In the genomic region with DNA sequence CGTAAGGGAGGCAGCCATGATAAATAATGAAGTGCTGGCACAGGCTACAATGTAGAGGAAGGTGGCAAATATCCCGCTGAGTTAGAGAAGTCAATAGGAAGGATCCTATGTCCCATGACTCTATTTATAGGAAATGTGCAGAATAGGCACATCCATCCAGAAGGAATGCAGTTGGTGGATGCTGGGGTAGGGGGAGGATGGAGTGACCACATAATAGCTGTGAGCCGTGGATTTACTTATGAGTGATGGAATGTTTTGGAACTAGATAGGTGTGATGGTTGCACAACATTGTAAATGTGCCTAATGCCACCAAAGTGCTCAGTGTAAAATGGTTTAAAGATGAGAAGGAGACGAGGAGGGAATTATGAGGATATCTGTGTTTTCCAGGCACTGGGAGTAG, we compare ENCODE assay signal across 17 cellular contexts.
"Had no signal": no experiment of that assay in that cellular context is flagged by ENCODE, and none has a peak within 500 bp of the region (broad histone marks: within the 10 kb centered on the region; RNA-seq: fewer than 3 reads in every experiment).

No MANE protein-coding gene starts in this region.

- DNase-seq: KBM-7, NCI-H1092, NCI-H1105 treated with DMSO at 0.1 percent for 48 hours, NCI-H1417 treated with DMSO at 0.1 percent for 48 hours, NCI-H1694 treated with DMSO at 0.1 percent for 48 hours, NCI-H2029, NCI-H2081 treated with DMSO at 0.1 percent for 48 hours, NCI-H2171, NCI-H226, NCI-H446, NCI-H524 treated with DMSO at 0.1 percent for 48 hours, NCI-H774, SHP77, SK-N-SH had no signal

- H3K9ac ChIP-seq: SK-N-SH had no signal

- ATAC-seq: Panc1 had no signal

- H3K9me2 ChIP-seq: SK-N-SH had no signal

- H3K9me3 ChIP-seq: SK-N-SH had no signal

- H3K27ac ChIP-seq: HL-60, RWPE1 had no signal

- H3K4me2 ChIP-seq: SK-N-SH had no signal
